27 cellular contexts compared by ENCODE assay signal in the genomic region with DNA sequence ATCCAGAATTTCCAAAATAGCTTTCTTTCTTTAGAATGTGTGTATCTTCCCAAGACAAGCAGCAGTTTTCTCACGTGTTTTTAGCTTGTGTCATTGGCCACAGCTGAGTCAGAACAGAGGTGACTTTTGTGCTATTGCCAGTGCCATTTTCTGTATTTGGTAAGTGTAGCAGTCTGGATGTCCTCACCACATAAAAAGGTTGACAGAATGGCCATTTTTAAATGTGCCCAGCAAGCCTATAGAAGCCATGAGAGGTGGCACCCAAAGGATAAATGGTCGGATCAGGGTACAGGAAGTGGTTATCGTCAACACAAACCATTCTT.
DNase-seq lines count a peak whose midpoint lies in the region; TF ChIP-seq lines count a peak whose summit lies in the region.
"Had no signal": no experiment of that assay in that cellular context is flagged by ENCODE, and none has a peak within 500 bp of the region (broad histone marks: within the 10 kb centered on the region; RNA-seq: fewer than 3 reads in every experiment).

No MANE protein-coding gene starts in this region.

- H3K9me3 Mint-ChIP-seq in progenitor cell of endocrine pancreas (ENCODE audit: low read depth) = no peaks in the 10 kb centered on the region
- H3K9me3 Mint-ChIP-seq: activated naive CD8-positive, alpha-beta T cell treated with anti-CD3 and anti-CD28 coated beads, Interleukin-2, amount 10 ng/mL, durations not matched to agents 7 days and 5 days; dendritic cell treated with granulocyte-macrophage colony-stimulating factor and Interleukin-4, amounts not matched to agents 40 ng/mL and 50 ng/mL, for 4 days; HFFc6 had no signal

- intact Hi-C loops in A673 (cut with micrococcal nuclease; ENCODE audit: unreplicated experiment) (no loop called here), esophagus squamous epithelium (cut with DNase I) (no loop called here)

- H3K36me3 Mint-ChIP-seq in progenitor cell of endocrine pancreas (ENCODE audit: insufficient read depth) = no peaks in the 10 kb centered on the region
- H3K36me3 Mint-ChIP-seq: activated naive CD8-positive, alpha-beta T cell treated with anti-CD3 and anti-CD28 coated beads, Interleukin-2, amount 10 ng/mL, durations not matched to agents 7 days and 5 days; CD8-positive, alpha-beta memory T cell had no signal

- no peak overlapping the region for H3K4me3 ChIP-seq in AG10803 (ENCODE audit: low read length)
- no peak overlapping the region for H3K4me3 ChIP-seq in Jurkat, Clone E6-1 (ENCODE audit: low read length)
- H3K4me3 ChIP-seq in A673 (ENCODE audit: low read depth, low read length, poor library complexity, severe bottlenecking) = no peak overlapping the region
- H3K4me3 ChIP-seq in esophagus squamous epithelium = no peak overlapping the region
- H3K4me3 ChIP-seq: ascending aorta, skin epidermis, tibial nerve had no signal

- H3K9me3 ChIP-seq in A673 (ENCODE audit: low read depth, low read length, poor library complexity, severe bottlenecking) = no peaks in the 10 kb centered on the region
- no peaks in the 10 kb centered on the region for H3K9me3 ChIP-seq in esophagus squamous epithelium
- H3K9me3 ChIP-seq: ascending aorta, BE2C, neutrophil had no signal

- TF ChIP-seq POLR2A in esophagus squamous epithelium (IDR thresholded peaks at IDR 0.05) = no peak

- H3K27ac ChIP-seq in layer of hippocampus (ENCODE audit: low read depth, low read length) = peak overlapping the region; percentile 18
- H3K27ac ChIP-seq in A673 (ENCODE audit: low read depth, low read length, poor library complexity, severe bottlenecking) = no peak overlapping the region
- no peak overlapping the region for H3K27ac ChIP-seq in esophagus squamous epithelium
- H3K27ac ChIP-seq: ascending aorta, neutrophil, skin epidermis, tibial nerve had no signal

- no peaks in the 10 kb centered on the region for H3K4me1 Mint-ChIP-seq in progenitor cell of endocrine pancreas (ENCODE audit: low read depth)
- H3K4me1 Mint-ChIP-seq: activated naive CD8-positive, alpha-beta T cell treated with anti-CD3 and anti-CD28 coated beads, Interleukin-2, amount 10 ng/mL, durations not matched to agents 7 days and 5 days; CD8-positive, alpha-beta memory T cell; central memory CD8-positive, alpha-beta T cell had no signal

- peak; percentile 5 for DNase-seq in AG10803 (ENCODE audit: low read depth)
- DNase-seq in Jurkat, Clone E6-1 (ENCODE audit: low read depth, low spot score) = peak; percentile 40
- peak; percentile 10 for DNase-seq in foreskin melanocyte
- no peak for DNase-seq in A673 (ENCODE audit: low spot score)
- no peak for DNase-seq in esophagus squamous epithelium (lab: John Stamatoyannopoulos, UW)
- DNase-seq in progenitor cell of endocrine pancreas (ENCODE audit: low spot score, unreplicated experiment) = no peak
- no peak for DNase-seq in retina
- DNase-seq: activated effector memory CD4-positive, alpha-beta T cell treated with anti-CD3 and anti-CD28 coated beads, Interleukin-2, amount 50 U/mL, for 16 hours; activated naive CD8-positive, alpha-beta T cell treated with anti-CD3 and anti-CD28 coated beads, Interleukin-2, amount 10 ng/mL, durations not matched to agents 7 days and 5 days; activated T-cell treated with anti-CD3 and anti-CD28 coated beads for 4 hours; BE2C; CD8-positive, alpha-beta memory T cell; DMS 273 treated with DMSO at 0.1 percent for 48 hours; HFFc6; IMR-90; kidney glomerular epithelial cell; mesenchymal stem cell; NCI-H1092; NCI-H1694 treated with DMSO at 0.1 percent for 48 hours; stimulated activated CD4-positive, alpha-beta T cell treated with anti-CD3 and anti-CD28 coated beads, Interleukin-1b, Interleukin-23, amount 100 ng/mL, for 48 hours had no signal

- no peak for TF ChIP-seq CTCF in AG10803 (conservative IDR thresholded peaks at IDR 0.05; ENCODE audit: low read length)
- no peak for TF ChIP-seq CTCF in A673 (conservative IDR thresholded peaks at IDR 0.05; ENCODE audit: low read depth, low read length)
- TF ChIP-seq CTCF in esophagus squamous epithelium (IDR thresholded peaks at IDR 0.05) = no peak
- TF ChIP-seq CTCF in progenitor cell of endocrine pancreas (IDR thresholded peaks at IDR 0.05; ENCODE audit: unreplicated experiment) = no peak

- H3K4me1 ChIP-seq in A673 (ENCODE audit: insufficient read depth, low read length, poor library complexity, severe bottlenecking) = no peaks in the 10 kb centered on the region
- no peaks in the 10 kb centered on the region for H3K4me1 ChIP-seq in esophagus squamous epithelium
- H3K4me1 ChIP-seq: ascending aorta, BE2C, tibial nerve had no signal

- no TSS peak for BruUV-seq in A673 (replicated peaks; lab: Mats Ljungman, UMichigan)

- H3K4me3 Mint-ChIP-seq in progenitor cell of endocrine pancreas (ENCODE audit: low read depth) = no peak overlapping the region
- H3K4me3 Mint-ChIP-seq: activated naive CD8-positive, alpha-beta T cell treated with anti-CD3 and anti-CD28 coated beads, Interleukin-2, amount 10 ng/mL, durations not matched to agents 7 days and 5 days; CD8-positive, alpha-beta memory T cell; central memory CD8-positive, alpha-beta T cell; dendritic cell treated with granulocyte-macrophage colony-stimulating factor and Interleukin-4, amounts not matched to agents 40 ng/mL and 50 ng/mL, for 4 days; HFFc6 had no signal

- CTCF ChIA-PET in A673 (lab: Charles Lee) = no interaction called here

- POLR2A ChIA-PET in A673 (lab: Charles Lee; ENCODE audit: low non-redundant PET) = no interaction called here

- H3K27ac Mint-ChIP-seq in progenitor cell of endocrine pancreas = no peak overlapping the region
- H3K27ac Mint-ChIP-seq: activated naive CD8-positive, alpha-beta T cell treated with anti-CD3 and anti-CD28 coated beads, Interleukin-2, amount 10 ng/mL, durations not matched to agents 7 days and 5 days; CD8-positive, alpha-beta memory T cell; dendritic cell treated with granulocyte-macrophage colony-stimulating factor and Interleukin-4, amounts not matched to agents 40 ng/mL and 50 ng/mL, for 4 days; HFFc6 had no signal

- H3K27me3 ChIP-seq in layer of hippocampus (ENCODE audit: control insufficient read depth, insufficient read depth, low read length) (no peaks in the 10 kb centered on the region), A673 (replicated peaks; ENCODE audit: insufficient read depth, low read depth, low read length, poor library complexity) (no peaks in the 10 kb centered on the region), esophagus squamous epithelium (no peaks in the 10 kb centered on the region)
- H3K27me3 ChIP-seq: ascending aorta, BE2C, neutrophil, tibial nerve had no signal

- H3K36me3 ChIP-seq in A673 (ENCODE audit: insufficient read depth, low read length, poor library complexity, severe bottlenecking) = no peaks in the 10 kb centered on the region
- no peaks in the 10 kb centered on the region for H3K36me3 ChIP-seq in esophagus squamous epithelium
- H3K36me3 ChIP-seq: ascending aorta, BE2C, neutrophil, tibial nerve had no signal

- WGBS in esophagus squamous epithelium, 2 donors = 64 to 71% methylated on average over 3 of the region's 3 CpGs

- no peaks in the 10 kb centered on the region for H3K27me3 Mint-ChIP-seq in progenitor cell of endocrine pancreas
- H3K27me3 Mint-ChIP-seq: activated naive CD8-positive, alpha-beta T cell treated with anti-CD3 and anti-CD28 coated beads, Interleukin-2, amount 10 ng/mL, durations not matched to agents 7 days and 5 days; CD8-positive, alpha-beta memory T cell; central memory CD8-positive, alpha-beta T cell; dendritic cell treated with granulocyte-macrophage colony-stimulating factor and Interleukin-4, amounts not matched to agents 40 ng/mL and 50 ng/mL, for 4 days had no signal

Comparison
In these comparisons a context has a peak if more than half of its experiments do, and no peak if none do; other contexts are left out.
1. DNase-seq: peak in AG10803 (single experiment), Jurkat, Clone E6-1 (single experiment) and foreskin melanocyte (single experiment); none in A673 (single experiment), esophagus squamous epithelium (single experiment), progenitor cell of endocrine pancreas (single experiment) and retina (single experiment).